In genomic region chr21:35342440-35342839, GRCh38 we compare ENCODE assay signal across 11 cellular contexts.
A peak's percentile ranks its signal among the peaks of the same experiment; 100 is the strongest.
DNase-seq lines count a peak whose midpoint lies in the region; ATAC-seq, FAIRE-seq and TF ChIP-seq lines count a peak whose summit lies in the region.
"Had no signal": no experiment of that assay in that cellular context is flagged by ENCODE, and none has a peak within 500 bp of the region (broad histone marks: within the 10 kb centered on the region; RNA-seq: fewer than 3 reads in every experiment).

No MANE protein-coding gene starts in this region.

- H3K27ac ChIP-seq in Karpas-422 (ENCODE audit: low read length) (no peak overlapping the region), breast epithelium (no peak overlapping the region)

- H3K9me3 Mint-ChIP-seq in activated T-helper 2 cell treated with anti-CD3 and anti-CD28 coated beads, Interferon-gamma antibody, Interleukin-2, Interleukin-4, amounts not matched to agents 10 μg/mL and 5 μg/mL and 100 μg/mL, durations not matched to agents 14 hours and 24 hours and 36 hours, result peaks cover 31% of the 10 kb centered on the region
- peaks cover 16% of the 10 kb centered on the region for H3K9me3 Mint-ChIP-seq in mesothelial cell of epicardium

- no peak for TF ChIP-seq POLR2A in breast epithelium (IDR thresholded peaks at IDR 0.05)

- H3K9me2 ChIP-seq in Karpas-422 (replicated peaks; ENCODE audit: insufficient read depth, low read length), result no peaks in the 10 kb centered on the region

- peaks cover 21% of the 10 kb centered on the region for H3K36me3 Mint-ChIP-seq in activated T-helper 2 cell treated with anti-CD3 and anti-CD28 coated beads, Interferon-gamma antibody, Interleukin-2, Interleukin-4, amounts not matched to agents 10 μg/mL and 5 μg/mL and 100 μg/mL, durations not matched to agents 14 hours and 24 hours and 36 hours (ENCODE audit: low read depth)
- no peaks in the 10 kb centered on the region for H3K36me3 Mint-ChIP-seq in mesothelial cell of epicardium

- ATAC-seq in GM18868 (IDR thresholded peaks at IDR 0.05; ENCODE audit: unreplicated experiment), result peak; percentile 97

- H2AFZ ChIP-seq in Karpas-422 (ENCODE audit: low read length), result no peak overlapping the region

- peak overlapping the region; percentile 22 for H3K4me2 ChIP-seq in Karpas-422 (ENCODE audit: low read depth, low read length, poor library complexity, severe bottlenecking)

- peak; percentile 37 for DNase-seq in CD1c-positive myeloid dendritic cell (ENCODE audit: extremely low spot score)
- DNase-seq in Karpas-422, result peak; percentile 47
- no peak for DNase-seq in activated T-helper 2 cell treated with anti-CD3 and anti-CD28 coated beads, Interferon-gamma antibody, Interleukin-2, Interleukin-4, amounts not matched to agents 10 μg/mL and 5 μg/mL and 100 μg/mL, durations not matched to agents 14 hours and 24 hours and 36 hours (ENCODE audit: low spot score)
- no peak for DNase-seq in mesothelial cell of epicardium (ENCODE audit: low spot score in 2 of 2, unreplicated experiment in 2 of 2)
- no peak for DNase-seq in breast epithelium (ENCODE audit: low spot score in 2 of 2)
- no peak for DNase-seq in NCI-H1930 (lab: John Stamatoyannopoulos, UW)
- DNase-seq in HTR-8/SVneo (ENCODE audit: insufficient read length, low spot score), result no peak
- DNase-seq: anterior cingulate cortex, NCI-H2081 treated with DMSO at 0.1 percent for 48 hours had no signal

- peak overlapping the region; percentile 69 for H3K4me3 Mint-ChIP-seq in activated T-helper 2 cell treated with anti-CD3 and anti-CD28 coated beads, Interferon-gamma antibody, Interleukin-2, Interleukin-4, amounts not matched to agents 10 μg/mL and 5 μg/mL and 100 μg/mL, durations not matched to agents 14 hours and 24 hours and 36 hours (ENCODE audit: low read depth)
- no peak overlapping the region for H3K4me3 Mint-ChIP-seq in mesothelial cell of epicardium

- no peak for TF ChIP-seq CTCF in mesothelial cell of epicardium (IDR thresholded peaks at IDR 0.05; ENCODE audit: unreplicated experiment)
- TF ChIP-seq CTCF in breast epithelium (IDR thresholded peaks at IDR 0.05), result no peak

- H3K27ac Mint-ChIP-seq in activated T-helper 2 cell treated with anti-CD3 and anti-CD28 coated beads, Interferon-gamma antibody, Interleukin-2, Interleukin-4, amounts not matched to agents 10 μg/mL and 5 μg/mL and 100 μg/mL, durations not matched to agents 14 hours and 24 hours and 36 hours, result peak overlapping the region; percentile 98
- no peak overlapping the region for H3K27ac Mint-ChIP-seq in mesothelial cell of epicardium

- FAIRE-seq in HTR-8/SVneo (lab: Jason Lieb, UNC), result no peak

- H3K4me1 Mint-ChIP-seq in activated T-helper 2 cell treated with anti-CD3 and anti-CD28 coated beads, Interferon-gamma antibody, Interleukin-2, Interleukin-4, amounts not matched to agents 10 μg/mL and 5 μg/mL and 100 μg/mL, durations not matched to agents 14 hours and 24 hours and 36 hours (ENCODE audit: low read depth), result peaks cover 63% of the 10 kb centered on the region
- peaks cover 7% of the 10 kb centered on the region for H3K4me1 Mint-ChIP-seq in mesothelial cell of epicardium

- intact Hi-C loops in activated T-helper 2 cell treated with anti-CD3 and anti-CD28 coated beads, Interferon-gamma antibody, Interleukin-2, Interleukin-4, amounts not matched to agents 10 μg/mL and 5 μg/mL and 100 μg/mL, durations not matched to agents 14 hours and 24 hours and 36 hours (cut with micrococcal nuclease), result loop anchor here (1.0 to 5.0 kb wide), 11 partner anchors 52 to 454 kb away; partner anchors contain the start of gene RUNX1
- intact Hi-C loops in breast epithelium (cut with DNase I; ENCODE audit: low total_unique reads), result no loop called here

- H3K27me3 ChIP-seq in Karpas-422 (ENCODE audit: low read length) (no peaks in the 10 kb centered on the region), breast epithelium (no peaks in the 10 kb centered on the region)

- H3K79me2 ChIP-seq in Karpas-422 (ENCODE audit: low read length), result no peaks in the 10 kb centered on the region

- H4K20me1 ChIP-seq in Karpas-422 (ENCODE audit: insufficient read depth, low read depth, low read length), result no peaks in the 10 kb centered on the region

- no peaks in the 10 kb centered on the region for H3K27me3 Mint-ChIP-seq in activated T-helper 2 cell treated with anti-CD3 and anti-CD28 coated beads, Interferon-gamma antibody, Interleukin-2, Interleukin-4, amounts not matched to agents 10 μg/mL and 5 μg/mL and 100 μg/mL, durations not matched to agents 14 hours and 24 hours and 36 hours (ENCODE audit: low read depth)
- H3K27me3 Mint-ChIP-seq in mesothelial cell of epicardium (ENCODE audit: low read depth), result no peaks in the 10 kb centered on the region

- no peaks in the 10 kb centered on the region for H3K9me3 ChIP-seq in Karpas-422 (ENCODE audit: low read length)
- no peaks in the 10 kb centered on the region for H3K9me3 ChIP-seq in breast epithelium

- H3K4me1 ChIP-seq in Karpas-422 (ENCODE audit: low read length) (peaks cover 10% of the 10 kb centered on the region), breast epithelium (no peaks in the 10 kb centered on the region)

- H3K9ac ChIP-seq in Karpas-422 (ENCODE audit: low read length), result no peak overlapping the region

- H3K4me3 ChIP-seq in Karpas-422 (ENCODE audit: low read length) (no peak overlapping the region), breast epithelium (no peak overlapping the region)
- H3K4me3 ChIP-seq: lung had no signal

- H3K36me3 ChIP-seq in Karpas-422 (ENCODE audit: insufficient read depth, low read length), result no peaks in the 10 kb centered on the region
- H3K36me3 ChIP-seq in breast epithelium, result no peaks in the 10 kb centered on the region

Comparison
In these comparisons a context has a peak if more than half of its experiments do, and no peak if none do; other contexts are left out.
1. DNase-seq: peak in CD1c-positive myeloid dendritic cell (single experiment) and Karpas-422 (single experiment); none in activated T-helper 2 cell treated with anti-CD3 and anti-CD28 coated beads, Interferon-gamma antibody, Interleukin-2, Interleukin-4, amounts not matched to agents 10 μg/mL and 5 μg/mL and 100 μg/mL, durations not matched to agents 14 hours and 24 hours and 36 hours (single experiment), mesothelial cell of epicardium (0 of 2), breast epithelium (0 of 2), NCI-H1930 (0 of 2) and HTR-8/SVneo (single experiment).